Comparison of ENCODE assay signal across 18 cellular contexts in the genomic region with DNA sequence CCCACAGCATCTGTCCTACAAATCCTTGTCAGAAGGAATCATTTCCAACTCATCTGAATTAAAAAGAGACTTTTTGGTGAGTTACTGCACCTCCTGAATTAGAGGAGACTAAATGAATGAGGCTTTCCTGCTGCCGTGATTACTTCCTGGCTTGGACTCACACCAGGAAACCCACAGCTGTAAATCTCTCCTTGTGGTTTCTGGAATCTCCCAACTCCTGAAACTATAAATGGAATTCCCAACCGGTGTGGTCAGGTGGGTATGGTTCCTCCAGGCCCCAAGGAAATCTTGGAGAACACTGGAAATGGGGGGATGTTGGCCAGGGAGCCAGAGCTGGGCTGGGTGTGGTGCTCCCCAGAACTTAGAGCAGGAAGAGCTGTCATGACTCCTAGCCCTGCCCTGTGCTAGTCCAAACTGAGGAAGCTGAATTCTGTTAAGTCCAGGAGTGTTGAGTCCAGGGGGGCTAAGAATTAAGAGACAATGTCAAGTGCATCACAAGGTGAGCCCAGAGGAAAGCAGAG.
DNase-seq lines count a peak whose midpoint lies in the region; ATAC-seq and TF ChIP-seq lines count a peak whose summit lies in the region.
"Had no signal": no experiment of that assay in that cellular context is flagged by ENCODE, and none has a peak within 500 bp of the region (broad histone marks: within the 10 kb centered on the region; RNA-seq: fewer than 3 reads in every experiment).

No MANE protein-coding gene starts in this region.

- TF ChIP-seq POLR2A in sigmoid colon (IDR thresholded peaks at IDR 0.05) = no peak

- no peak overlapping the region for H3K27ac Mint-ChIP-seq in immature natural killer cell
- H3K27ac Mint-ChIP-seq: HFFc6; naive thymus-derived CD8-positive, alpha-beta T cell had no signal

- no peaks in the 10 kb centered on the region for H3K36me3 Mint-ChIP-seq in immature natural killer cell
- H3K36me3 Mint-ChIP-seq: naive thymus-derived CD8-positive, alpha-beta T cell had no signal

- intact Hi-C loops in sigmoid colon (cut with DNase I) = no loop called here

- no peaks in the 10 kb centered on the region for H3K4me1 Mint-ChIP-seq in immature natural killer cell
- H3K4me1 Mint-ChIP-seq: naive thymus-derived CD8-positive, alpha-beta T cell had no signal

- H3K4me3 ChIP-seq in sigmoid colon = no peak overlapping the region
- H3K4me3 ChIP-seq: adrenal gland, lower lobe of right lung, vagina had no signal

- no peaks in the 10 kb centered on the region for H3K9me3 ChIP-seq in sigmoid colon
- H3K9me3 ChIP-seq: adrenal gland, lower lobe of right lung, vagina had no signal

- WGBS in sigmoid colon, 2 donors = 2 to 7% methylated on average over 2 of the region's 2 CpGs

- TF ChIP-seq CTCF in foreskin keratinocyte (conservative IDR thresholded peaks at IDR 0.05) (no peak), sigmoid colon (IDR thresholded peaks at IDR 0.05) (no peak)

- H3K27me3 ChIP-seq in foreskin keratinocyte (peaks cover 8% of the 10 kb centered on the region), sigmoid colon (peaks cover 0 to 4% (median 0%) of the 10 kb centered on the region in 3 donors)
- H3K27me3 ChIP-seq: vagina had no signal

- peak; percentile 34 for ATAC-seq in foreskin keratinocyte
- ATAC-seq in HG02973 (IDR thresholded peaks at IDR 0.05; ENCODE audit: unreplicated experiment) = no peak
- ATAC-seq: lower lobe of right lung; naive thymus-derived CD8-positive, alpha-beta T cell had no signal

- H3K4me1 ChIP-seq in foreskin keratinocyte = no peaks in the 10 kb centered on the region
- H3K4me1 ChIP-seq in sigmoid colon = no peaks in the 10 kb centered on the region
- H3K4me1 ChIP-seq: adrenal gland, lower lobe of right lung, parathyroid adenoma, vagina had no signal

- peaks cover 1 to 22% (median 13%) of the 10 kb centered on the region in 3 donors for H3K27me3 Mint-ChIP-seq in immature natural killer cell (ENCODE audit: low read depth in 3 of 3)

- TF ChIP-seq EP300 in sigmoid colon (IDR thresholded peaks at IDR 0.05) = no peak

- H3K4me3 Mint-ChIP-seq in immature natural killer cell = no peak overlapping the region
- H3K4me3 Mint-ChIP-seq: HFFc6; naive thymus-derived CD8-positive, alpha-beta T cell had no signal

- H3K36me3 ChIP-seq in sigmoid colon = no peaks in the 10 kb centered on the region
- H3K36me3 ChIP-seq: adrenal gland, lower lobe of right lung, vagina had no signal

- DNase-seq in GM04504 (ENCODE audit: low read depth) (peak; percentile 10), RPMI7951 (ENCODE audit: low read depth) (peak; percentile 79), foreskin keratinocyte (peak in 1 of 2 donors; percentile 22), sigmoid colon (peak; percentile 33), DMS 273 treated with DMSO at 0.1 percent for 48 hours (lab: John Stamatoyannopoulos, UW) (no peak), immature natural killer cell (no peak)
- DNase-seq: activated CD4-positive, CD25-positive, alpha-beta regulatory T cell treated with anti-CD3 and anti-CD28 coated beads, Interleukin-2, amount 50 U/mL, for 72 hours; AML-193; HFFc6; Kasumi-1; lower lobe of right lung; naive thymus-derived CD8-positive, alpha-beta T cell; stimulated activated CD4-positive, alpha-beta T cell treated with anti-CD3 and anti-CD28 coated beads, Interleukin-4, amount 100 ng/mL, for 1 hour; T1000 had no signal

- H3K27ac ChIP-seq in foreskin keratinocyte (no peak overlapping the region), sigmoid colon (no peak overlapping the region)
- H3K27ac ChIP-seq: adrenal gland, lower lobe of right lung, parathyroid adenoma, vagina had no signal

- peaks cover 0 to 1% (median 0%) of the 10 kb centered on the region in 6 donors for H3K9me3 Mint-ChIP-seq in immature natural killer cell

Comparison
In these comparisons a context has a peak if more than half of its experiments do, and no peak if none do; other contexts are left out.
1. DNase-seq: peak in GM04504 (single experiment), RPMI7951 (single experiment) and sigmoid colon (single experiment); none in DMS 273 treated with DMSO at 0.1 percent for 48 hours (single experiment) and immature natural killer cell (0 of 3).